8 cellular contexts compared by ENCODE assay signal in genomic region chr15:45635763-45636292, GRCh38. TPM values are rescaled to one million over a fixed set of nuclear protein-coding genes. Genes with fewer than 3 reads are reported as not detected.
DNase-seq lines count a peak whose midpoint lies in the region; ATAC-seq and TF ChIP-seq lines count a peak whose summit lies in the region.

No MANE protein-coding gene starts in this region.

- H3K27ac ChIP-seq in Peyer's patch (peak overlapping the region; percentile 86 to 97 (median 95)), esophagus muscularis mucosa (replicated peaks in 1 of 4) (peak overlapping the region; percentile 89 to 97 (median 92)), rectal smooth muscle tissue (ENCODE audit: low read depth, low read length) (peak overlapping the region; percentile 94)

- H3K4me3 ChIP-seq in GM08714 (ENCODE audit: low read length) = peak overlapping the region; percentile 83
- peak overlapping the region; percentile 84 to 89 (median 86) for H3K4me3 ChIP-seq in Peyer's patch
- H3K4me3 ChIP-seq in esophagus muscularis mucosa = peak overlapping the region; percentile 72 to 97 (median 78)
- H3K4me3 ChIP-seq in rectal smooth muscle tissue (ENCODE audit: low read length) = peak overlapping the region; percentile 85

- no peak for TF ChIP-seq POLR2A in Peyer's patch (IDR thresholded peaks at IDR 0.05)
- no peak for TF ChIP-seq POLR2A in esophagus muscularis mucosa (IDR thresholded peaks at IDR 0.05; ENCODE audit: low read depth)

- H3K9me3 ChIP-seq in Peyer's patch (no peaks in the 10 kb centered on the region), esophagus muscularis mucosa (no peaks in the 10 kb centered on the region)

- DNase-seq in Peyer's patch (no peak), esophagus muscularis mucosa (ENCODE audit: extremely low spot score) (no peak), NCI-H345 (lab: John Stamatoyannopoulos, UW) (no peak), NCI-H2081 treated with DMSO at 0.1 percent for 48 hours (lab: John Stamatoyannopoulos, UW) (no peak), foreskin melanocyte (no peak)

- H3K36me3 ChIP-seq in Peyer's patch (no peaks in the 10 kb centered on the region), esophagus muscularis mucosa (no peaks in the 10 kb centered on the region), rectal smooth muscle tissue (ENCODE audit: control insufficient read depth, insufficient read depth, low read length) (no peaks in the 10 kb centered on the region)

- TF ChIP-seq CTCF in Peyer's patch (IDR thresholded peaks at IDR 0.05) (no peak), esophagus muscularis mucosa (IDR thresholded peaks at IDR 0.05) (no peak)

- no peak for TF ChIP-seq EP300 in esophagus muscularis mucosa (IDR thresholded peaks at IDR 0.05)

- ATAC-seq in HG02571 (IDR thresholded peaks at IDR 0.05; ENCODE audit: unreplicated experiment) = no peak

- peak overlapping the region; percentile 95 for H3K9ac ChIP-seq in rectal smooth muscle tissue (ENCODE audit: low read length)

- H3K4me1 ChIP-seq in Peyer's patch = peaks cover 0 to 55% (median 5%) of the 10 kb centered on the region in 4 donors
- H3K4me1 ChIP-seq in esophagus muscularis mucosa = peaks cover 38 to 65% (median 59%) of the 10 kb centered on the region in 4 donors
- H3K4me1 ChIP-seq in rectal smooth muscle tissue (ENCODE audit: control insufficient read depth, insufficient read depth, low read length) = peaks cover 20% of the 10 kb centered on the region

- H3K27me3 ChIP-seq in Peyer's patch (no peaks in the 10 kb centered on the region), esophagus muscularis mucosa (no peaks in the 10 kb centered on the region), rectal smooth muscle tissue (ENCODE audit: control insufficient read depth, insufficient read depth, low read length) (no peaks in the 10 kb centered on the region)

- 63% methylated on average over 17 of the region's 17 CpGs for WGBS in esophagus muscularis mucosa

- intact Hi-C loops in esophagus muscularis mucosa (cut with DNase I) = loop anchor here (10.0 kb wide), 1 partner anchor 51 kb away; the partner anchor contains the start of gene BLOC1S6

RNA-seq across cellular contexts. Expression of gene SQOR, which starts 1.0 kb away (rescaled TPM):
- 100 to 1,000 TPM in 1 of 4 donors, 10 to 100 TPM in 3; 85.8 to 101 (median 96.7) TPM for total RNA-seq in Peyer's patch
- total RNA-seq in esophagus muscularis mucosa = 10 to 100 TPM; 49.8 to 80.4 (median 67.8) TPM

RNA-seq across cellular contexts. Expression of gene BLOC1S6, which starts 48.6 kb away (rescaled TPM):
- total RNA-seq in Peyer's patch (10 to 100 TPM; 18.3 to 61.1 (median 32.0) TPM), esophagus muscularis mucosa (10 to 100 TPM; 37.5 to 58.1 (median 49.2) TPM)
